In the genomic region with DNA sequence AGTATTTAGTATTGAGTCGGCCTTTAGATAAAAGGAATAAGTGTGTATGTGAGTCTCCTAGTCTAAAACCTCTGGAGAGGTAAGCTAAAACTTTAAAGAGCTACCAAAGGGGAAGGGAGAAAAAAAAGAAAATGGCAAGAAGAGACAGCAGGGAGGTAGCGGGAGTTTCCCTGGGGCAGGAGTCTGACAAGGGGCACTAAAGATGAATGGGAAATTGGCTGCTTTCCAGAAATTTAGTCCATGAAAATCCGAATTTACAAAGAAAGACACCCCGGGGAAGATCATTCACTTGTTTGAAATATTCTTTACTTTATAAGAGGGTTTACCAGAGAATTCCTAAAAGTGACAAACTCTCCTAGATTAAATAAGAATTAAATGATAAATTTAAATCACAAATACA, we compare ENCODE assay signal across 1 cellular context.
TF ChIP-seq lines count a peak whose summit lies in the region.

No MANE protein-coding gene starts in this region.

TF ChIP-seq in HepG2, 621 proteins besides CTCF, POLR2A, EP300 and RAD21:
- TF ChIP-seq FOXM1 (CRISPR knock-in tag; IDR thresholded peaks at IDR 0.05) (no peak), ZNF552 (CRISPR knock-in tag; IDR thresholded peaks at IDR 0.05; ENCODE audit: borderline replicate concordance) (no peak), MIER2 (CRISPR knock-in tag; IDR thresholded peaks at IDR 0.05) (no peak), ZNF746 (CRISPR knock-in tag; IDR thresholded peaks at IDR 0.05) (no peak)
- TF ChIP-seq, protein P1, sequence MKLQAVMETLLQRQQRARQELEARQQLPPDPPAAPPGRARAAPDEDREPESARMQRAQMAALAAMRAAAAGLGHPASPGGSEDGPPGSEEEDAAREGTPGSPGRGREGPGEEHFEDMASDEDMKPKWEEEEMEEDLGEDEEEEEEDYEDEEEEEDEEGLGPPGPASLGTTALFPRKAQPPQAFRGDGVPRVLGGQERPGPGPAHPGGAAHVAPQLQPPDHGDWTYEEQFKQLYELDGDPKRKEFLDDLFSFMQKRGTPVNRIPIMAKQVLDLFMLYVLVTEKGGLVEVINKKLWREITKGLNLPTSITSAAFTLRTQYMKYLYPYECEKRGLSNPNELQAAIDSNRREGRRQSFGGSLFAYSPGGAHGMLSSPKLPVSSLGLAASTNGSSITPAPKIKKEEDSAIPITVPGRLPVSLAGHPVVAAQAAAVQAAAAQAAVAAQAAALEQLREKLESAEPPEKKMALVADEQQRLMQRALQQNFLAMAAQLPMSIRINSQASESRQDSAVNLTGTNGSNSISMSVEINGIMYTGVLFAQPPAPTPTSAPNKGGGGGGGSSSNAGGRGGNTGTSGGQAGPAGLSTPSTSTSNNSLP (IDR thresholded peaks at IDR 0.05; ENCODE audit: low read depth, low read length): no peak
- TF ChIP-seq, protein P2, sequence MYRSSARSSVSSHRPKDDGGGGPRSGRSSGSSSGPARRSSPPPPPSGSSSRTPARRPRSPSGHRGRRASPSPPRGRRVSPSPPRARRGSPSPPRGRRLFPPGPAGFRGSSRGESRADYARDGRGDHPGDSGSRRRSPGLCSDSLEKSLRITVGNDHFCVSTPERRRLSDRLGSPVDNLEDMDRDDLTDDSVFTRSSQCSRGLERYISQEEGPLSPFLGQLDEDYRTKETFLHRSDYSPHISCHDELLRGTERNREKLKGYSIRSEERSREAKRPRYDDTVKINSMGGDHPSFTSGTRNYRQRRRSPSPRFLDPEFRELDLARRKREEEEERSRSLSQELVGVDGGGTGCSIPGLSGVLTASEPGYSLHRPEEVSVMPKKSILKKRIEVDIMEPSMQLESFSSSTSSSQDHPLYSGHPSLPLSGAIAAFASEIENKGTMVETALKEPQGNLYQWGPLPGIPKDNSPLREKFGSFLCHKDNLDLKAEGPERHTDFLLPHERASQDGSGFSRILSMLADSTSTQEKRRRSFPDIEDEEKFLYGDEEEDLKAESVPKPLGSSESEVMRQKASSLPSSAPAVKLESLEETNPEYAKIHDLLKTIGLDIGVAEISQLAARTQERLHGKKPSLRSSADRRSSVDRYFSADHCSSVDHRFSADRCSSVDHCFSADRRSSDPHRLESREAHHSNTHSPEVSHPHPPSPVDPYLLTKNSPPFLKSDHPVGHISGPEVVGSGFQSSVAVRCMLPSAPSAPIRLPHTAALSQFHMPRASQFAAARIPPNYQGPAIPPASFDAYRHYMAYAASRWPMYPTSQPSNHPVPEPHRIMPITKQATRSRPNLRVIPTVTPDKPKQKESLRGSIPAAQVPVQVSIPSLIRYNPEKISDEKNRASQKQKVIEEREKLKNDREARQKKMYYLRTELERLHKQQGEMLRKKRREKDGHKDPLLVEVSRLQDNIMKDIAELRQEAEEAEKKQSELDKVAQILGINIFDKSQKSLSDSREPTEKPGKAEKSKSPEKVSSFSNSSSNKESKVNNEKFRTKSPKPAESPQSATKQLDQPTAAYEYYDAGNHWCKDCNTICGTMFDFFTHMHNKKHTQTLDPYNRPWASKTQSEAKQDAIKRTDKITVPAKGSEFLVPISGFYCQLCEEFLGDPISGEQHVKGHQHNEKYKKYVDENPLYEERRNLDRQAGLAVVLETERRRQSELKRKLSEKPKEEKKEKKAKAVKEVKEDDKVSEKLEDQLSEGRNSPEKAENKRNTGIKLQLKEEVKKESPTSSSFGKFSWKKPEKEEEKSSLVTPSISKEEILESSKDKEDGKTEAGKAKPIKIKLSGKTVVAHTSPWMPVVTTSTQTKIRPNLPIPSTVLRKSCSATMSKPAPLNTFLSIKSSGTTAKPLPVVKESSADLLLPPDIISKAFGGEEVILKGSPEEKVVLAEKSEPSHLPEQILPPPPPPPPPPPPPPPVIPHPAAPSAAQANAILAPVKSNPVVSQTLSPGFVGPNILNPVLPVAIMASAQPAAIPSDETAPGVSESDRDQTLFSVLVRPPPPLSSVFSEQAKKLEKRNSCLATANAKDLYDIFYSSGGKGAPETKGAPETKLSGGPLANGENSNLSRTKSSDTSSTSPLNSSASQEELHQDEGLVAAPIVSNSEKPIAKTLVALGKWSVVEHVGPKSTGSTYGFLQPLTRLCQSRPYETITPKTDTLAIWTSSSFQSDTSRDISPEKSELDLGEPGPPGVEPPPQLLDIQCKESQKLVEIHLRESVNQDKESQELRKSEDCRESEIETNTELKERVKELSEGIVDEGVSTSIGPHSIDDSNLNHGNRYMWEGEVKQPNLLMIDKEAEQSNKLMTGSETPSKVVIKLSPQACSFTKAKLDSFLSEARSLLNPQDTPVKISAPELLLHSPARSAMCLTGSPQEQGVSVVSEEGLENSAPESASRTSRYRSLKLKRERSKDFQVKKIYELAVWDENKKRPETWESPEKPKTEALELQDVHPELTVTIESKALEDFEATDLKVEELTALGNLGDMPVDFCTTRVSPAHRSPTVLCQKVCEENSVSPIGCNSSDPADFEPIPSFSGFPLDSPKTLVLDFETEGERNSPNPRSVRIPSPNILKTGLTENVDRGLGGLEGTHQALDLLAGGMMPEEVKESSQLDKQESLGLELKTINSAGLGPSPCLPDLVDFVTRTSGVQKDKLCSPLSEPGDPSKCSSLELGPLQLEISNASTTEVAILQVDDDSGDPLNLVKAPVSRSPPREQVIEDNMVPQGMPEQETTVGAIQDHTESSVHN (CRISPR knock-in tag; IDR thresholded peaks at IDR 0.05): no peak
TF ChIP-seq in HepG2: peak in this region for 0.
